11 cellular contexts compared by ENCODE assay signal in genomic region chr11:35012467-35013191, GRCh38.
DNase-seq lines count a peak whose midpoint lies in the region; ATAC-seq and TF ChIP-seq lines count a peak whose summit lies in the region.
"Had no signal": no experiment of that assay in that cellular context is flagged by ENCODE, and none has a peak within 500 bp of the region (broad histone marks: within the 10 kb centered on the region; RNA-seq: fewer than 3 reads in every experiment).

No MANE protein-coding gene starts in this region.

- POLR2A ChIA-PET in A673 (lab: Charles Lee; ENCODE audit: low non-redundant PET) = no interaction called here

- peak overlapping the region; percentile 20; the same call in 1 of the 2 replicates for H3K4me3 ChIP-seq in OCI-LY3 (ENCODE audit: low read length)
- H3K4me3 ChIP-seq in A673 (ENCODE audit: low read depth, low read length, poor library complexity, severe bottlenecking) = no peak overlapping the region

- DNase-seq in natural killer cell (no peak), GM19240 (ENCODE audit: insufficient read length, low spot score) (no peak), A673 (ENCODE audit: low spot score) (no peak), NCI-H524 (lab: John Stamatoyannopoulos, UW) (no peak)
- no peak for DNase-seq in activated CD4-positive, CD25-positive, alpha-beta regulatory T cell treated with anti-CD3 and anti-CD28 coated beads, Interleukin-2, amount 50 U/mL, for 72 hours
- DNase-seq: left cardiac atrium, SHP77 treated with DMSO at 0.1 percent for 48 hours had no signal

- H3K36me3 ChIP-seq in OCI-LY3 (replicated peaks; ENCODE audit: low read depth, low read length) = no peaks in the 10 kb centered on the region
- no peaks in the 10 kb centered on the region for H3K36me3 ChIP-seq in A673 (ENCODE audit: insufficient read depth, low read length, poor library complexity, severe bottlenecking)

- intact Hi-C loops in natural killer cell (cut with micrococcal nuclease) (loop anchor here (2.0 kb wide), 1 partner anchor 32 kb away; no protein-coding TSS in a partner anchor), A673 (cut with micrococcal nuclease; ENCODE audit: unreplicated experiment) (no loop called here)

- CTCF ChIA-PET in A673 (lab: Charles Lee) = no interaction called here

- peaks cover 67% of the 10 kb centered on the region for H3K4me1 ChIP-seq in OCI-LY3 (ENCODE audit: low read length)
- H3K4me1 ChIP-seq in A673 (ENCODE audit: insufficient read depth, low read length, poor library complexity, severe bottlenecking) = peaks cover 4% of the 10 kb centered on the region

- H3K4me2 ChIP-seq in OCI-LY3 (ENCODE audit: low read length) = peak overlapping the region; percentile 69

- no peaks in the 10 kb centered on the region for H3K27me3 ChIP-seq in OCI-LY3 (ENCODE audit: low read depth, low read length)
- no peaks in the 10 kb centered on the region for H3K27me3 ChIP-seq in A673 (replicated peaks; ENCODE audit: insufficient read depth, low read depth, low read length, poor library complexity)

- H3K27ac Mint-ChIP-seq in natural killer cell = peak overlapping the region; percentile 45 to 61

- H4K20me1 ChIP-seq in OCI-LY3 (ENCODE audit: insufficient read depth, low read length) = no peaks in the 10 kb centered on the region

- no peak overlapping the region for H2AFZ ChIP-seq in OCI-LY3 (ENCODE audit: low read depth, low read length)

- no peaks in the 10 kb centered on the region for H3K27me3 Mint-ChIP-seq in natural killer cell (ENCODE audit: low read depth in 2 of 2)

- H3K4me1 Mint-ChIP-seq in natural killer cell = peaks cover 17 to 18% of the 10 kb centered on the region in 2 donors

- TF ChIP-seq CTCF in OCI-LY3 (IDR thresholded peaks at IDR 0.05; ENCODE audit: low read depth, low read length) = no peak
- TF ChIP-seq CTCF in natural killer cell (IDR thresholded peaks at IDR 0.05) = no peak
- TF ChIP-seq CTCF in A673 (conservative IDR thresholded peaks at IDR 0.05; ENCODE audit: low read depth, low read length) = no peak

- H3K27ac ChIP-seq in OCI-LY3 (ENCODE audit: low read length) (peak overlapping the region; percentile 79), A673 (ENCODE audit: low read depth, low read length, poor library complexity, severe bottlenecking) (no peak overlapping the region)

- peak; percentile 79 for ATAC-seq in GM18909 (IDR thresholded peaks at IDR 0.05; ENCODE audit: poor library complexity, unreplicated experiment)
- ATAC-seq in HG02623 (IDR thresholded peaks at IDR 0.05; ENCODE audit: unreplicated experiment) = peak; percentile 71
- ATAC-seq in natural killer cell = peak; percentile 8 to 58 (median 41)
- ATAC-seq: left cardiac atrium had no signal

- no peaks in the 10 kb centered on the region for H3K9me3 ChIP-seq in OCI-LY3 (ENCODE audit: insufficient read depth, low read length)
- H3K9me3 ChIP-seq in A673 (ENCODE audit: low read depth, low read length, poor library complexity, severe bottlenecking) = no peaks in the 10 kb centered on the region

- H3K4me3 Mint-ChIP-seq in natural killer cell = peak overlapping the region; percentile 21
- H3K4me3 Mint-ChIP-seq: brain had no signal

- BruUV-seq in A673 (replicated peaks; lab: Mats Ljungman, UMichigan) = no TSS peak

- peaks cover 9% of the 10 kb centered on the region for H3K79me2 ChIP-seq in OCI-LY3 (ENCODE audit: low read length)

- no peaks in the 10 kb centered on the region for H3K36me3 Mint-ChIP-seq in natural killer cell
- H3K36me3 Mint-ChIP-seq: brain had no signal

- no peaks in the 10 kb centered on the region for H3K9me3 Mint-ChIP-seq in natural killer cell
- H3K9me3 Mint-ChIP-seq: brain had no signal

- H3K9ac ChIP-seq in OCI-LY3 (ENCODE audit: low read length) = peak overlapping the region; percentile 50; the same call in 1 of the 2 replicates
